ENCODE assay signal across 9 cellular contexts in the genomic region with DNA sequence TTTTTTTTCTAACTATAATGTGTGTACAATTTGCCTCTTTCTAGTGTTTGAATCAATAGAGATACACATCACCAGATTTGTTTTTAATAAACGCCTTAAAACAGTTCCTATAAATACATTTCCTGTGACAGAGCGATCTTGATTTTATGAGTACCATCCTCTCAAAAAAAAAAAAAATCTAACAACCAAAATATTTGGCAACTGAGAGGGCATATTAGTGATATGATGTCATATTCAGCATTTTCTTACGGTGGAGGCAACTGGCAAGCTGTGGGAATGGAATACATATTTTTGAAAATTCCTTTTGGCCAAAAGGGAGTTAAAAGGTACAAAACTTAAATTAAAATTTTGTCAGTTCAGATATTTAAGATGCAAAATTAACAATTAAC.
DNase-seq lines count a peak whose midpoint lies in the region; ATAC-seq, FAIRE-seq and TF ChIP-seq lines count a peak whose summit lies in the region.
"Had no signal": no experiment of that assay in that cellular context is flagged by ENCODE, and none has a peak within 500 bp of the region (broad histone marks: within the 10 kb centered on the region; RNA-seq: fewer than 3 reads in every experiment).

No MANE protein-coding gene starts in this region.

- no peaks in the 10 kb centered on the region for H3K27me3 ChIP-seq in heart left ventricle
- H3K27me3 ChIP-seq in astrocyte (ENCODE audit: insufficient read depth, low read length) = no peaks in the 10 kb centered on the region

- H3K4me1 ChIP-seq in heart left ventricle (peaks cover 0 to 59% (median 40%) of the 10 kb centered on the region in 12 donors), astrocyte (ENCODE audit: insufficient read depth, low read length) (peaks cover 32% of the 10 kb centered on the region)

- DNase-seq in heart left ventricle = no peak
- no peak for DNase-seq in left ventricle myocardium superior
- peak; percentile 67 for DNase-seq in astrocyte (ENCODE audit: low read depth)
- DNase-seq in lung microvascular endothelial cell (ENCODE audit: low read depth in 2 of 2) = peak; percentile 63 to 73
- DNase-seq in type B pancreatic cell (ENCODE audit: extremely low spot score, unreplicated experiment) = no peak
- DNase-seq in NCI-H1436 (lab: John Stamatoyannopoulos, UW) = no peak
- DNase-seq: CD4-positive, CD25-positive, alpha-beta regulatory T cell had no signal

- TF ChIP-seq POLR2A in heart left ventricle (IDR thresholded peaks at IDR 0.05) = no peak

- H3K9me3 Mint-ChIP-seq in astrocyte (ENCODE audit: unreplicated experiment) (no peaks in the 10 kb centered on the region), type B pancreatic cell (no peaks in the 10 kb centered on the region)

- H3K4me3 Mint-ChIP-seq in astrocyte (ENCODE audit: unreplicated experiment) = peak overlapping the region; percentile 37
- peak overlapping the region; percentile 85 for H3K4me3 Mint-ChIP-seq in type B pancreatic cell
- H3K4me3 Mint-ChIP-seq: CD4-positive, CD25-positive, alpha-beta regulatory T cell had no signal

- H4K20me1 ChIP-seq in astrocyte (ENCODE audit: insufficient read depth, low read length) = peaks cover 8% of the 10 kb centered on the region

- 11 to 24% (median 14%) methylated on average over 3 of the region's 3 CpGs for WGBS in heart left ventricle, 4 donors

- no peaks in the 10 kb centered on the region for H3K9me3 ChIP-seq in heart left ventricle
- H3K9me3 ChIP-seq in astrocyte (ENCODE audit: insufficient read depth, low read depth, low read length) = no peaks in the 10 kb centered on the region

- FAIRE-seq in astrocyte (lab: Jason Lieb, UNC) = peak; percentile 67

- H2AFZ ChIP-seq in astrocyte (ENCODE audit: low read depth, low read length) = no peak overlapping the region

- H3K27ac Mint-ChIP-seq in astrocyte (ENCODE audit: unreplicated experiment) (peak overlapping the region; percentile 59), type B pancreatic cell (peak overlapping the region; percentile 61)
- H3K27ac Mint-ChIP-seq: CD4-positive, CD25-positive, alpha-beta regulatory T cell had no signal

- intact Hi-C loops in heart left ventricle (cut with DNase I) = loop anchor here in 5 of 10 donors (5.0 to 10.0 kb wide), 5 partner anchors 42 to 268 kb away; a partner anchor contains a TSS
- intact Hi-C loops in left ventricle myocardium superior (cut with micrococcal nuclease) = no loop called here

- no peaks in the 10 kb centered on the region for H3K36me3 ChIP-seq in heart left ventricle
- H3K36me3 ChIP-seq in astrocyte (ENCODE audit: insufficient read depth, low read length) = no peaks in the 10 kb centered on the region

- H3K79me2 ChIP-seq in astrocyte (ENCODE audit: insufficient read depth, low read length) = peaks cover 84% of the 10 kb centered on the region

- H3K27me3 Mint-ChIP-seq in astrocyte (ENCODE audit: low read depth, unreplicated experiment) = no peaks in the 10 kb centered on the region
- H3K27me3 Mint-ChIP-seq in type B pancreatic cell = peaks cover 14% of the 10 kb centered on the region

- H3K9ac ChIP-seq in astrocyte (ENCODE audit: low read length) = peak overlapping the region; percentile 79

- no peak for TF ChIP-seq CTCF in heart left ventricle (IDR thresholded peaks at IDR 0.05)
- no peak for TF ChIP-seq CTCF in astrocyte (IDR thresholded peaks at IDR 0.05; ENCODE audit: insufficient read depth, low read depth, low read length)
- TF ChIP-seq CTCF in type B pancreatic cell (conservative IDR thresholded peaks at IDR 0.05) = no peak

- H3K4me1 Mint-ChIP-seq in astrocyte (ENCODE audit: low read depth, unreplicated experiment) = peaks cover 35% of the 10 kb centered on the region
- H3K4me1 Mint-ChIP-seq in type B pancreatic cell (ENCODE audit: unreplicated experiment) = peaks cover 35% of the 10 kb centered on the region

- peak overlapping the region; percentile 49 to 79 (median 66) for H3K4me3 ChIP-seq in heart left ventricle
- peak overlapping the region; percentile 77 for H3K4me3 ChIP-seq in astrocyte (ENCODE audit: insufficient read depth, low read depth, low read length)

- no peak for ATAC-seq in heart left ventricle
- ATAC-seq in left ventricle myocardium superior = no peak
- no peak for ATAC-seq in GM18511 (IDR thresholded peaks at IDR 0.05; ENCODE audit: unreplicated experiment)
- no peak for ATAC-seq in HG02763 (IDR thresholded peaks at IDR 0.05; ENCODE audit: unreplicated experiment)

- H3K36me3 Mint-ChIP-seq in astrocyte (ENCODE audit: low read depth, unreplicated experiment) = no peaks in the 10 kb centered on the region
- no peaks in the 10 kb centered on the region for H3K36me3 Mint-ChIP-seq in type B pancreatic cell
- H3K36me3 Mint-ChIP-seq: CD4-positive, CD25-positive, alpha-beta regulatory T cell had no signal

- peak overlapping the region; percentile 51 to 99 (median 94) for H3K27ac ChIP-seq in heart left ventricle
- peak overlapping the region; percentile 89 for H3K27ac ChIP-seq in astrocyte (ENCODE audit: low read depth, low read length)

- H3K4me2 ChIP-seq in astrocyte (ENCODE audit: low read length) = peak overlapping the region; percentile 87

Comparison
In these comparisons a context has a peak if more than half of its experiments do, and no peak if none do; other contexts are left out.
1. DNase-seq: peak in astrocyte (single experiment) and lung microvascular endothelial cell (2 of 2); none in heart left ventricle (0 of 5), left ventricle myocardium superior (single experiment), type B pancreatic cell (single experiment) and NCI-H1436 (single experiment).